In the genomic region with DNA sequence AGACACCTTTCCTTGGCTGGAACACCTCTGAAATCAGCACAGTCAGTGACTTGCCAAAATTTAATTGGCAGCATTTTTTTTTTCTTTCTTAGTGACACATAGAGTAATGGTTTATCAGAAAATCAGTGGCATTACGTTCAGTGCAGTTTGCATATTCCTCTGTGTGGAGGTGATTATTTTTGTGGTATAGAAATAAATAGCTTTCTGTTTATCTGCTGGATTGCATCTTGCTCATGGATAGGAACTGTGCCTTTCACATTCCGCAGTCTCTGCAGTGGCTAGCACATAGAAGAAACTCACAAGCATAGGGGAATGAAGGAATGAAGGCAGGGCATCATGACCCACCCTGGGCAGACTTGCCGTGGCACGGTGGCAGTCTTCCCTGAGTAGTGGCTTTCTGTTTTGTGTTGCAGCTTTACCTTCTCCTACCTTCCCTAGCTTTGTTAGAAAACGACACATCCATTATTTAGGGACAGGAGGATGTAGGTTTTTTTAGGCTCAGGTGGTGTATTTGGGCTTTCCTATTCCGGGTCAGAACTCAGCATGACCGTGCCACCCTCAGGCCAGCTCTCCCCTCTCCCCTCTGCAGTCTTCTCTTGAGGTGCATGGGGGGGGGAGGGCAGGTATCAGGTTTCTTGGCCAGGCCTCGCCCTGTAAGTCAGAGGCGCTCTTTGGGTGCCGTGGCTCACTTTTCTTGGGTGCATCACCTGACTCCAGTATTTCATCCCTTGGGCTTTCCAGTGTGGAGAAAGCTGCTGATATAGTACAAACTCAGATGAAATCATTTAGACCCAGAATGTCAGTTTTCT, we compare ENCODE assay signal across 14 cellular contexts.
A peak's percentile ranks its signal among the peaks of the same experiment; 100 is the strongest.
DNase-seq lines count a peak whose midpoint lies in the region; ATAC-seq lines count a peak whose summit lies in the region.
"Had no signal": no experiment of that assay in that cellular context is flagged by ENCODE, and none has a peak within 500 bp of the region (broad histone marks: within the 10 kb centered on the region; RNA-seq: fewer than 3 reads in every experiment).

No MANE protein-coding gene starts in this region.

- H3K9me3 Mint-ChIP-seq in CD4-positive, CD25-positive, alpha-beta regulatory T cell: no peaks in the 10 kb centered on the region
- no peaks in the 10 kb centered on the region for H3K9me3 Mint-ChIP-seq in memory B cell
- H3K9me3 Mint-ChIP-seq: activated CD4-positive, alpha-beta memory T cell treated with anti-CD3 and anti-CD28 coated beads, Interleukin-2, amount 10 ng/mL, durations not matched to agents 7 days and 5 days; activated T-cell treated with anti-CD3 and anti-CD28 coated beads, Interleukin-2, amount 50 U/mL, for 72 hours had no signal

- no peak overlapping the region for H3K4me3 Mint-ChIP-seq in CD4-positive, CD25-positive, alpha-beta regulatory T cell
- no peak overlapping the region for H3K4me3 Mint-ChIP-seq in memory B cell
- H3K4me3 Mint-ChIP-seq: activated CD4-positive, alpha-beta memory T cell treated with anti-CD3 and anti-CD28 coated beads, Interleukin-2, amount 10 ng/mL, durations not matched to agents 7 days and 5 days; activated T-cell treated with anti-CD3 and anti-CD28 coated beads, Interleukin-2, amount 50 U/mL, for 72 hours had no signal

- no peak overlapping the region for H3K27ac ChIP-seq in CD4-positive, CD25-positive, alpha-beta regulatory T cell (ENCODE audit: insufficient read depth, low read length, poor library complexity, severe bottlenecking)
- H3K27ac ChIP-seq: right lobe of liver had no signal

- peaks cover 7% of the 10 kb centered on the region for H3K36me3 ChIP-seq in CD4-positive, CD25-positive, alpha-beta regulatory T cell (ENCODE audit: control insufficient read depth, insufficient read depth, low read length)
- H3K36me3 ChIP-seq: neutrophil, right lobe of liver had no signal

- peaks cover 6 to 49% (median 37%) of the 10 kb centered on the region in 4 donors for H3K4me1 Mint-ChIP-seq in CD4-positive, CD25-positive, alpha-beta regulatory T cell
- peaks cover 44% of the 10 kb centered on the region for H3K4me1 Mint-ChIP-seq in memory B cell

- no peaks in the 10 kb centered on the region for H3K9me3 ChIP-seq in CD4-positive, CD25-positive, alpha-beta regulatory T cell (ENCODE audit: control insufficient read depth in 2 of 2, low read length in 2 of 2)
- H3K9me3 ChIP-seq: neutrophil, right lobe of liver had no signal

- peak overlapping the region; percentile 23 to 94 (median 72) for H3K27ac Mint-ChIP-seq in CD4-positive, CD25-positive, alpha-beta regulatory T cell
- peak overlapping the region; percentile 81 for H3K27ac Mint-ChIP-seq in memory B cell
- H3K27ac Mint-ChIP-seq: activated CD4-positive, alpha-beta memory T cell treated with anti-CD3 and anti-CD28 coated beads, Interleukin-2, amount 10 ng/mL, durations not matched to agents 7 days and 5 days; activated T-cell treated with anti-CD3 and anti-CD28 coated beads, Interleukin-2, amount 50 U/mL, for 72 hours had no signal

- H3K27me3 ChIP-seq in CD4-positive, CD25-positive, alpha-beta regulatory T cell (ENCODE audit: control insufficient read depth, insufficient read depth, low read length): no peaks in the 10 kb centered on the region
- H3K27me3 ChIP-seq: neutrophil, right lobe of liver had no signal

- DNase-seq in CD4-positive, CD25-positive, alpha-beta regulatory T cell: no peak
- DNase-seq in HT-29 (ENCODE audit: low spot score) (peak; percentile 14), amniotic epithelial cell (ENCODE audit: low read depth) (peak; percentile 34), memory B cell (ENCODE audit: low spot score in 2 of 2) (no peak), NCI-H1417 (lab: John Stamatoyannopoulos, UW) (no peak)
- no peak for DNase-seq in stimulated activated naive CD8-positive, alpha-beta T cell treated with anti-CD3 and anti-CD28 coated beads, Interleukin-15, Interleukin-2, amounts not matched to agents 100 U/mL and 50 U/mL, for 24 hours
- no peak for DNase-seq in stimulated activated naive CD4-positive, alpha-beta T cell (lab: John Stamatoyannopoulos, UW)
- DNase-seq: activated CD4-positive, alpha-beta memory T cell treated with anti-CD3 and anti-CD28 coated beads, Interleukin-2, amount 10 ng/mL, durations not matched to agents 7 days and 5 days; activated T-cell treated with anti-CD3 and anti-CD28 coated beads, Interleukin-2, amount 50 U/mL, for 72 hours; NCI-H510A treated with DMSO at 0.1 percent for 48 hours; right lobe of liver had no signal

- ATAC-seq in CD4-positive, CD25-positive, alpha-beta regulatory T cell (ENCODE audit: low read depth in 2 of 2): no peak
- ATAC-seq in memory B cell (ENCODE audit: low read depth): no peak
- ATAC-seq in stimulated activated naive CD8-positive, alpha-beta T cell treated with anti-CD3 and anti-CD28 coated beads, Interleukin-15, Interleukin-2, amounts not matched to agents 100 U/mL and 50 U/mL, for 24 hours: no peak
- no peak for ATAC-seq in HG03039 (IDR thresholded peaks at IDR 0.05; ENCODE audit: unreplicated experiment)
- ATAC-seq: activated T-cell treated with anti-CD3 and anti-CD28 coated beads, Interleukin-2, amount 50 U/mL, for 72 hours; GM12878; right lobe of liver had no signal

- peaks cover 5% of the 10 kb centered on the region for H3K4me1 ChIP-seq in CD4-positive, CD25-positive, alpha-beta regulatory T cell (ENCODE audit: control insufficient read depth, insufficient read depth, low read length, poor library complexity, severe bottlenecking)

- H3K36me3 Mint-ChIP-seq in CD4-positive, CD25-positive, alpha-beta regulatory T cell: peaks cover 20% of the 10 kb centered on the region
- H3K36me3 Mint-ChIP-seq in memory B cell: peaks cover 7% of the 10 kb centered on the region

- no peaks in the 10 kb centered on the region for H3K27me3 Mint-ChIP-seq in CD4-positive, CD25-positive, alpha-beta regulatory T cell
- H3K27me3 Mint-ChIP-seq in memory B cell: no peaks in the 10 kb centered on the region
- H3K27me3 Mint-ChIP-seq: activated CD4-positive, alpha-beta memory T cell treated with anti-CD3 and anti-CD28 coated beads, Interleukin-2, amount 10 ng/mL, durations not matched to agents 7 days and 5 days had no signal

- no peak overlapping the region for H3K4me3 ChIP-seq in CD4-positive, CD25-positive, alpha-beta regulatory T cell (ENCODE audit: low read depth, low read length)
- H3K4me3 ChIP-seq: GM12878, right lobe of liver had no signal

Comparison
In these comparisons a context has a peak if more than half of its experiments do, and no peak if none do; other contexts are left out.
1. DNase-seq: peak in HT-29 (single experiment) and amniotic epithelial cell (single experiment); none in CD4-positive, CD25-positive, alpha-beta regulatory T cell (0 of 3), memory B cell (0 of 2), stimulated activated naive CD8-positive, alpha-beta T cell treated with anti-CD3 and anti-CD28 coated beads, Interleukin-15, Interleukin-2, amounts not matched to agents 100 U/mL and 50 U/mL, for 24 hours (single experiment), stimulated activated naive CD4-positive, alpha-beta T cell (0 of 6) and NCI-H1417 (0 of 3).